ENCODE assay signal across 23 cellular contexts in genomic region chr22:50702821-50703725, GRCh38. TPM values are rescaled to one million over a fixed set of nuclear protein-coding genes. Genes with fewer than 3 reads are reported as not detected.
A peak's percentile ranks its signal among the peaks of the same experiment; 100 is the strongest.
DNase-seq lines count a peak whose midpoint lies in the region; ATAC-seq and TF ChIP-seq lines count a peak whose summit lies in the region.
"Had no signal": no experiment of that assay in that cellular context is flagged by ENCODE, and none has a peak within 500 bp of the region (broad histone marks: within the 10 kb centered on the region; RNA-seq: fewer than 3 reads in every experiment).

No MANE protein-coding gene starts in this region.

- H3K27me3 ChIP-seq in IMR-90 (ENCODE audit: control insufficient read depth, insufficient read depth, low read length) (no peaks in the 10 kb centered on the region), heart left ventricle (no peaks in the 10 kb centered on the region)
- H3K27me3 ChIP-seq: brain microvascular endothelial cell, ovary, Peyer's patch had no signal

- no peak overlapping the region for H3K9ac ChIP-seq in IMR-90 (ENCODE audit: low read depth, low read length)
- H3K9ac ChIP-seq: KMS-11 had no signal

- POLR2A ChIA-PET in IMR-90 (lab: Charles Lee; ENCODE audit: unreplicated experiment): no interaction called here
- POLR2A ChIA-PET in activated CD4-positive, alpha-beta T cell treated with anti-CD3 and anti-CD28 coated beads for 36 hours (lab: Charles Lee): no interaction called here

- no peak overlapping the region for H3K56ac ChIP-seq in IMR-90 (ENCODE audit: extremely low read depth, insufficient read depth, low read length)

- no peaks in the 10 kb centered on the region for H3K36me3 Mint-ChIP-seq in activated CD4-positive, alpha-beta T cell treated with anti-CD3 and anti-CD28 coated beads for 36 hours (ENCODE audit: low read depth)
- H3K36me3 Mint-ChIP-seq: CD14-positive monocyte, T-cell had no signal

- peaks cover 2% of the 10 kb centered on the region; the same call in 1 of the 2 replicates for H3K36me3 ChIP-seq in IMR-90 (ENCODE audit: control insufficient read depth, insufficient read depth, low read length)
- peaks cover 0 to 59% (median 36%) of the 10 kb centered on the region in 9 donors for H3K36me3 ChIP-seq in heart left ventricle
- H3K36me3 ChIP-seq: brain microvascular endothelial cell, ovary, Peyer's patch, SJSA1, tibial artery had no signal

- H2BK5ac ChIP-seq in IMR-90 (ENCODE audit: low read depth, low read length, poor library complexity, severe bottlenecking): no peak overlapping the region

- no peak overlapping the region for H2AK5ac ChIP-seq in IMR-90 (ENCODE audit: low read depth, low read length)

- H3K27ac ChIP-seq in IMR-90 (ENCODE audit: insufficient read depth, low read length): no peak overlapping the region
- H3K27ac ChIP-seq in VCaP: peak overlapping the region; percentile 21; the same call in 1 of the 2 replicates
- no peak overlapping the region for H3K27ac ChIP-seq in heart left ventricle
- H3K27ac ChIP-seq: brain microvascular endothelial cell, KMS-11, ovary, Peyer's patch, SJSA1, tibial artery had no signal

- no peak overlapping the region for H3K23ac ChIP-seq in IMR-90 (ENCODE audit: low read depth, low read length)

- no peak overlapping the region for H3K18ac ChIP-seq in IMR-90 (ENCODE audit: low read depth, low read length)

- TF ChIP-seq CTCF in IMR-90 (conservative IDR thresholded peaks at IDR 0.05; ENCODE audit: low read depth, low read length) (no peak), VCaP (conservative IDR thresholded peaks at IDR 0.05) (no peak), heart left ventricle (IDR thresholded peaks at IDR 0.05) (no peak)

- H4K91ac ChIP-seq in IMR-90 (ENCODE audit: insufficient read depth, low read depth, low read length): no peak overlapping the region

- H2BK120ac ChIP-seq in IMR-90 (ENCODE audit: low read depth, low read length): no peak overlapping the region

- peaks cover 2% of the 10 kb centered on the region for H3K27me3 Mint-ChIP-seq in activated CD4-positive, alpha-beta T cell treated with anti-CD3 and anti-CD28 coated beads for 36 hours
- H3K27me3 Mint-ChIP-seq: activated CD8-positive, alpha-beta T cell treated with anti-CD3 and anti-CD28 coated beads for 36 hours; stimulated activated naive CD8-positive, alpha-beta T cell treated with anti-CD3 and anti-CD28 coated beads, Interleukin-15, amount 100 ng/mL, for 72 hours had no signal

- H3K4me1 ChIP-seq in IMR-90 (ENCODE audit: control insufficient read depth, insufficient read depth, low read length): peaks cover 4% of the 10 kb centered on the region; the same call in 1 of the 2 replicates
- H3K4me1 ChIP-seq in heart left ventricle: peaks cover 0 to 50% (median 19%) of the 10 kb centered on the region in 12 donors
- H3K4me1 ChIP-seq: SJSA1 had no signal

- H4K20me1 ChIP-seq in IMR-90 (ENCODE audit: insufficient read depth, low read length): peaks cover 15% of the 10 kb centered on the region

- TF ChIP-seq RAD21 in IMR-90 (IDR thresholded peaks at IDR 0.05; ENCODE audit: low read length): no peak

- H2AK9ac ChIP-seq in IMR-90 (replicated peaks; ENCODE audit: low read depth, low read length, poor library complexity): peak overlapping the region; percentile 13

- intact Hi-C loops in IMR-90 (cut with micrococcal nuclease) (no loop called here), heart left ventricle (cut with DNase I) (loop anchor here in 2 of 10 donors (5.0 kb wide), 1 partner anchor 76 kb away; the partner anchor contains the start of gene ARSA (in 2 of the 2)), posterior vena cava (cut with DNase I) (no loop called here)
- intact Hi-C loops in activated CD4-positive, alpha-beta T cell treated with anti-CD3 and anti-CD28 coated beads for 36 hours (cut with DNase I, micrococcal nuclease): no loop called here

- H2AFZ ChIP-seq in IMR-90 (replicated peaks; ENCODE audit: low read length, poor library complexity): no peak overlapping the region

- CTCF ChIA-PET in IMR-90 (lab: Yijun Ruan, JAX): no interaction called here
- CTCF ChIA-PET in activated CD4-positive, alpha-beta T cell treated with anti-CD3 and anti-CD28 coated beads for 36 hours (lab: Charles Lee): interaction anchor here (0.7 to 1.8 kb wide), 3 partner anchors 9 to 19 kb away, joined by 3 to 5 read pairs (median 3); no protein-coding TSS in a partner anchor

- 95% methylated on average over 4 of the region's 20 CpGs; no CpG with 5 or more reads in 1 of the 2 experiments for WGBS in IMR-90 (ENCODE audit: extremely low coverage in 2 of 2, insufficient read length in 1 of 2), 2 experiments
- WGBS in heart left ventricle, 4 donors: 81 to 88% (median 84%) methylated on average over 20 of the region's 20 CpGs

- no peak overlapping the region for H4K8ac ChIP-seq in IMR-90 (ENCODE audit: low read depth in 2 of 2, low read length in 2 of 2)

- H3K4me3 Mint-ChIP-seq in activated CD4-positive, alpha-beta T cell treated with anti-CD3 and anti-CD28 coated beads for 36 hours: no peak overlapping the region
- H3K4me3 Mint-ChIP-seq: activated CD8-positive, alpha-beta T cell treated with anti-CD3 and anti-CD28 coated beads for 36 hours; CD14-positive monocyte had no signal

- H3K9me1 ChIP-seq in IMR-90 (ENCODE audit: insufficient read depth, low read length): peaks cover 7% of the 10 kb centered on the region; the same call in 1 of the 2 replicates

- ATAC-seq in IMR-90 (ENCODE audit: low read depth) (no peak), heart left ventricle (no peak), HG03521 (IDR thresholded peaks at IDR 0.05; ENCODE audit: unreplicated experiment) (no peak)
- no peak for ATAC-seq in activated CD4-positive, alpha-beta T cell treated with anti-CD3 and anti-CD28 coated beads for 36 hours

- H3K4me3 ChIP-seq in IMR-90 (ENCODE audit: insufficient read depth, low read depth, low read length) (no peak overlapping the region), heart left ventricle (no peak overlapping the region)
- H3K4me3 ChIP-seq: ovary, Peyer's patch, SJSA1, tibial artery had no signal

- dilution Hi-C loops in IMR-90 (cut with HindIII; ENCODE audit: low sequenced_read_pairs, unreplicated experiment): no loop called here

- TF ChIP-seq POLR2A in IMR-90 (IDR thresholded peaks at IDR 0.05; ENCODE audit: low read depth, low read length): no peak
- TF ChIP-seq POLR2A in heart left ventricle (IDR thresholded peaks at IDR 0.05): no peak

- no peak overlapping the region for H3K4ac ChIP-seq in IMR-90 (ENCODE audit: low read depth, low read length)

- H3K14ac ChIP-seq in IMR-90 (replicated peaks; ENCODE audit: low read depth, low read length): no peak overlapping the region

- H3K4me1 Mint-ChIP-seq in activated CD4-positive, alpha-beta T cell treated with anti-CD3 and anti-CD28 coated beads for 36 hours: peaks cover 14% of the 10 kb centered on the region
- H3K4me1 Mint-ChIP-seq: CD14-positive monocyte had no signal

- no peak overlapping the region for H4K5ac ChIP-seq in IMR-90 (ENCODE audit: low read depth, low read length)

- H3K9me3 ChIP-seq in IMR-90 (ENCODE audit: control insufficient read depth, insufficient read depth, low read length) (no peaks in the 10 kb centered on the region), heart left ventricle (no peaks in the 10 kb centered on the region)
- H3K9me3 ChIP-seq: ovary, Peyer's patch, SJSA1, tibial artery had no signal

- H3K4me2 ChIP-seq in IMR-90 (ENCODE audit: low read depth, low read length): no peak overlapping the region
- H3K4me2 ChIP-seq: KMS-11 had no signal

- no peak overlapping the region for H2BK15ac ChIP-seq in IMR-90 (ENCODE audit: low read depth, low read length)

- peaks cover 4 to 15% of the 10 kb centered on the region in 2 experiments; a peak in 2 of 4 replicates for H3K79me1 ChIP-seq in IMR-90 (ENCODE audit: low read depth in 1 of 2, low read length in 2 of 2)

- H2BK20ac ChIP-seq in IMR-90 (ENCODE audit: low read depth, low read length): no peak overlapping the region

- no peak overlapping the region for H3K27ac Mint-ChIP-seq in activated CD4-positive, alpha-beta T cell treated with anti-CD3 and anti-CD28 coated beads for 36 hours
- H3K27ac Mint-ChIP-seq: activated CD8-positive, alpha-beta T cell treated with anti-CD3 and anti-CD28 coated beads for 36 hours; CD14-positive monocyte; T-cell had no signal

- in situ Hi-C loops in IMR-90 (cut with MboI; ENCODE audit: low sequenced_read_pairs): no loop called here

- DNase-seq in IMR-90: no peak
- peak in 3 of 5 donors; percentile 12 to 29 (median 26) for DNase-seq in heart left ventricle
- peak; percentile 70 for DNase-seq in posterior vena cava (ENCODE audit: low spot score)
- no peak for DNase-seq in DMS153 (lab: John Stamatoyannopoulos, UW)
- DNase-seq in activated CD4-positive, alpha-beta T cell treated with anti-CD3 and anti-CD28 coated beads for 36 hours: no peak
- DNase-seq: activated effector memory CD4-positive, alpha-beta T cell treated with anti-CD3 and anti-CD28 coated beads, Interleukin-2, amount 50 U/mL, for 16 hours; brain microvascular endothelial cell; cortex of kidney; kidney glomerular epithelial cell; mesenchymal stem cell; NCI-H1694; NCI-H510A treated with DMSO at 0.1 percent for 48 hours; stimulated activated naive CD8-positive, alpha-beta T cell treated with anti-CD3 and anti-CD28 coated beads, Interleukin-15, amount 100 ng/mL, for 72 hours; T-cell; tibial artery had no signal

- no TSS peak for BruUV-seq in IMR-90 (replicated peaks; lab: Mats Ljungman, UMichigan)

- no peaks in the 10 kb centered on the region for H3K9me3 Mint-ChIP-seq in activated CD4-positive, alpha-beta T cell treated with anti-CD3 and anti-CD28 coated beads for 36 hours (ENCODE audit: low read depth)
- H3K9me3 Mint-ChIP-seq: activated CD8-positive, alpha-beta T cell treated with anti-CD3 and anti-CD28 coated beads for 36 hours; CD14-positive monocyte; stimulated activated naive CD8-positive, alpha-beta T cell treated with anti-CD3 and anti-CD28 coated beads, Interleukin-15, amount 100 ng/mL, for 72 hours; T-cell had no signal

RNA-seq across cellular contexts. Expression of gene SHANK3, which starts 30.4 kb away (rescaled TPM):
- total RNA-seq in IMR-90 (2012; rRNA removed): 0.18 and 0.28 TPM in 2 replicates
- 1.5 and 2.2 TPM in 2 replicates for polyA plus RNA-seq in IMR-90 (2012; rRNA removed)
- 0.82 and 2.0 TPM in 2 replicates for polyA plus RNA-seq in IMR-90 (2012; cell fraction: cytosol; rRNA removed)
- 5.9 and 11.9 TPM in 2 replicates for polyA plus RNA-seq in IMR-90 (2012; cell fraction: nucleus; rRNA removed; ENCODE audit: low replicate concordance)
- 10 to 100 TPM; 11.3 to 36.0 (median 21.9) TPM for total RNA-seq in heart left ventricle
- 10 to 100 TPM; 14.9 to 23.2 TPM for polyA plus RNA-seq in heart left ventricle
- total RNA-seq in posterior vena cava: 10 to 100 TPM; 24.2 to 34.4 TPM
- total RNA-seq in activated CD4-positive, alpha-beta T cell treated with anti-CD3 and anti-CD28 coated beads for 36 hours: under 1 TPM; 0.14 to 0.16 TPM
- polyA plus RNA-seq: CD14-positive monocyte had no signal

RNA-seq across cellular contexts. Expression of gene ACR, which starts 34.9 kb away (rescaled TPM):
- total RNA-seq in IMR-90 (2012; rRNA removed) (not detected in 2 replicates), heart left ventricle (1 to 10 TPM in 2 of 9 donors, under 1 TPM in 5, not detected in 2; 0.35 to 1.2 (median 0.50) TPM), posterior vena cava (1 to 10 TPM in 1 of 2 donors, under 1 TPM in 1; 0.65 to 2.6 TPM)
- polyA plus RNA-seq in IMR-90 (2012; rRNA removed) (not detected in 2 replicates), heart left ventricle (under 1 TPM; 0.12 to 0.53 TPM)
- polyA plus RNA-seq in IMR-90 (2012; cell fraction: cytosol; rRNA removed): not detected in 2 replicates
- polyA plus RNA-seq in IMR-90 (2012; cell fraction: nucleus; rRNA removed; ENCODE audit: low replicate concordance): 0.18 TPM in 1 of 2 replicates, not detected in the other
- total RNA-seq in activated CD4-positive, alpha-beta T cell treated with anti-CD3 and anti-CD28 coated beads for 36 hours: not detected
- total RNA-seq: activated CD8-positive, alpha-beta T cell treated with anti-CD3 and anti-CD28 coated beads for 36 hours; Peyer's patch; SJSA1; T-cell had no signal
- polyA plus RNA-seq: CD14-positive monocyte had no signal

Comparison
In these comparisons a context has a peak if more than half of its experiments do, and no peak if none do; other contexts are left out.
1. DNase-seq: peak in heart left ventricle (3 of 5) and posterior vena cava (single experiment); none in IMR-90 (single experiment), DMS153 (single experiment) and activated CD4-positive, alpha-beta T cell treated with anti-CD3 and anti-CD28 coated beads for 36 hours (single experiment).